8 cellular contexts compared by ENCODE assay signal in the genomic region with DNA sequence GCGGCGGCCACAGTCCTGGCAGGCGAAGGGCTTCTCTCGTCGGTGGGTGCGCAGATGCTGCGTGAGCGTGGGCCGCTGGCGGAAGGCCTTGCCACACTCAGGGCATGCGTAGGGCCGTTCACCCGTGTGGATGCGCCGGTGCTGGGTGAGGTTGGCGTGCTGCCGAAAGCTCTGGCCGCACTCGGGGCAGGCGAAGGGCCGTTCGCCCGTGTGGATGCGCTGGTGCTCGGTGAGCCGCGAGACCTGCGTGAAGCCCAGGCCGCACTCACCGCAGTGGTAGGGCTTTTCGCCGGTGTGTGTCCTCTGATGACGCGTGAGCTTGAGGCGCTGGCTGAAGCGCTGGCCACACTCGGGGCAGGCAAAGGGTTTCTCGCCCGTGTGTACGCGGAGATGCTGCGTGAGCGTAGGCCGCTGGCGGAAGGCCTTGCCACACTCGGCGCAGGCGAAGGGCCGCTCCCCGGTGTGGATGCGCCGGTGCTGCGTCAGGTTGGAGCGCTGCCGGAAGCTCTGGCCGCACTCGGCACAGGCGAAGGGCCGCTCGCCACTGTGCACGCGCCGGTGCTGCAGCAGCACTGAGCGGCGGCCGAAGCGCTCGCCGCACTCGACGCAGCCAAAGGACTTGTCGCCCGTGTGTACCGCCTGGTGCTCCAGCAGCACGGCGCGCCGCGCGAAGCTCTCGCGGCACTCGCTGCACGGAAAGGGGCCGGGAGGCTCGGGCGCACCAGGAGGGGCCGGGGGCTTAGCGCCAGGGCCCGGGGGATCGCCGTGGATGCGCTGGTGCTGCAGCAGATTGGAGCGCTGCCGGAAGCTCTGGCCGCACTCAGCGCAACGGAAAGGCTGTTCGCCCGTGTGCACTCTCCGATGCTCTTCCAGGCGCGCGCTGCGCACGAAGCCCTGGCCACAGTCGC. TPM values are rescaled to one million over a fixed set of nuclear protein-coding genes. Genes with fewer than 3 reads are reported as not detected.
A peak's percentile ranks its signal among the peaks of the same experiment; 100 is the strongest.
DNase-seq lines count a peak whose midpoint lies in the region; ATAC-seq and FAIRE-seq lines count a peak whose summit lies in the region.

No MANE protein-coding gene starts in this region.

- no peaks in the 10 kb centered on the region for H3K9me3 Mint-ChIP-seq in activated naive CD8-positive, alpha-beta T cell treated with anti-CD3 and anti-CD28 coated beads for 36 hours

- H3K9ac ChIP-seq in GM23248, result peak overlapping the region; percentile 65

- no peaks in the 10 kb centered on the region for H4K20me1 ChIP-seq in GM23248 (ENCODE audit: insufficient read depth)

- H3K27me3 ChIP-seq in GM23248 (replicated peaks; ENCODE audit: insufficient read depth) (no peaks in the 10 kb centered on the region), iPS DF 6.9 (ENCODE audit: control insufficient read depth, insufficient read depth, low read length) (no peaks in the 10 kb centered on the region)

- H3K4me3 Mint-ChIP-seq in activated naive CD8-positive, alpha-beta T cell treated with anti-CD3 and anti-CD28 coated beads for 36 hours, result peak overlapping the region; percentile 76

- H3K36me3 Mint-ChIP-seq in activated naive CD8-positive, alpha-beta T cell treated with anti-CD3 and anti-CD28 coated beads for 36 hours, result peaks cover 44% of the 10 kb centered on the region

- H3K4me1 ChIP-seq in GM23248 (ENCODE audit: insufficient read depth) (peaks cover 18% of the 10 kb centered on the region), iPS DF 6.9 (ENCODE audit: control insufficient read depth, insufficient read depth, low read length) (0 out of 2 replicates have a peak, but pooled peaks cover 2% of the 10 kb centered on the region)

- in situ Hi-C loops in GM23248 (cut with MboI), result no loop called here

- ATAC-seq in HG02763 (IDR thresholded peaks at IDR 0.05; ENCODE audit: unreplicated experiment), result no peak

- no peak for FAIRE-seq in HTR-8/SVneo (lab: Jason Lieb, UNC)

- H3K4me2 ChIP-seq in GM23248 (ENCODE audit: unreplicated experiment), result peak overlapping the region; percentile 75

- H3K4me1 Mint-ChIP-seq in activated naive CD8-positive, alpha-beta T cell treated with anti-CD3 and anti-CD28 coated beads for 36 hours, result peaks cover 36% of the 10 kb centered on the region

- H3K79me2 ChIP-seq in GM23248 (ENCODE audit: insufficient read depth), result peaks cover 7% of the 10 kb centered on the region

- H3K36me3 ChIP-seq in GM23248 (ENCODE audit: low read depth) (no peaks in the 10 kb centered on the region; the same call in 1 of the 2 replicates), iPS DF 6.9 (ENCODE audit: control insufficient read depth, insufficient read depth, low read length) (no peaks in the 10 kb centered on the region; the same call in 1 of the 2 replicates)

- H2AFZ ChIP-seq in GM23248, result peak overlapping the region; percentile 43; the same call in 1 of the 2 replicates

- no peaks in the 10 kb centered on the region for H3K9me2 ChIP-seq in GM23248 (ENCODE audit: insufficient read depth)

- peak overlapping the region; percentile 61 for H3K4me3 ChIP-seq in GM23248
- H3K4me3 ChIP-seq in iPS DF 6.9 (ENCODE audit: low read length), result peak overlapping the region; percentile 18; the same call in 1 of the 2 replicates

- peaks cover 34% of the 10 kb centered on the region for H3F3A ChIP-seq in GM23248 (ENCODE audit: insufficient read depth)

- H3K27ac Mint-ChIP-seq in activated naive CD8-positive, alpha-beta T cell treated with anti-CD3 and anti-CD28 coated beads for 36 hours, result peak overlapping the region; percentile 79

- WGBS in GM23248 (ENCODE audit: low coverage in 1 of 2, low lambda C conversion rate in 2 of 2, missing lambda C conversion rate in 2 of 2), 2 experiments, result 3 to 6% methylated on average over 61 to 73 of the region's 107 CpGs
- no CpG with 5 or more reads among the region's 107 CpGs for WGBS in iPS DF 6.9 (ENCODE audit: insufficient coverage, insufficient read length)

- 0 out of 2 replicates have a peak overlapping the region, but pooled peaks have one; percentile 2 for H3K27ac ChIP-seq in GM23248
- H3K27ac ChIP-seq in iPS DF 6.9 (ENCODE audit: low read length), result no peak overlapping the region

- no peaks in the 10 kb centered on the region for H3K27me3 Mint-ChIP-seq in activated naive CD8-positive, alpha-beta T cell treated with anti-CD3 and anti-CD28 coated beads for 36 hours

- DNase-seq in GM23248 (peak; percentile 74), iPS DF 6.9 (ENCODE audit: low read depth, low spot score) (no peak), cerebellar nuclear complex (lab: John Stamatoyannopoulos, UW) (no peak), HTR-8/SVneo (ENCODE audit: insufficient read length, low spot score) (no peak)
- peak; percentile 53 for DNase-seq in activated naive CD8-positive, alpha-beta T cell treated with anti-CD3 and anti-CD28 coated beads for 36 hours
- DNase-seq in stimulated activated CD4-positive, alpha-beta T cell treated with anti-CD3 and anti-CD28 coated beads, Interleukin-4, amount 100 ng/mL, for 24 hours, result peak; percentile 34
- DNase-seq in NK-92 treated with Interleukin-12 subunit alpha and Interleukin-12 subunit beta, amount 100 ng/mL, for 24 hours (lab: John Stamatoyannopoulos, UW), result no peak

- H3K9me3 ChIP-seq in GM23248 (ENCODE audit: low read depth) (no peaks in the 10 kb centered on the region), iPS DF 6.9 (ENCODE audit: control insufficient read depth, insufficient read depth, low read length) (no peaks in the 10 kb centered on the region)

RNA-seq across cellular contexts. Expression of a gene that starts 4.0 kb away (rescaled TPM):
- total RNA-seq in GM23248 (2014; rRNA removed; shearing (Covaris generic)), result 60.3 and 60.4 TPM in 2 replicates
- 8.7 and 13.9 TPM in 2 replicates for polyA plus RNA-seq in GM23248 (2016; fragmentation: Nextera tagmentation; extraction: Ambion mirVana)
- 100 to 1,000 TPM; 154 to 162 TPM for total RNA-seq in activated naive CD8-positive, alpha-beta T cell treated with anti-CD3 and anti-CD28 coated beads for 36 hours

RNA-seq across cellular contexts. Expression of a gene that starts 7.5 kb away (rescaled TPM):
- 88.6 and 89.2 TPM in 2 replicates for total RNA-seq in GM23248 (2014; rRNA removed; shearing (Covaris generic))
- 186 and 193 TPM in 2 replicates for polyA plus RNA-seq in GM23248 (2016; fragmentation: Nextera tagmentation; extraction: Ambion mirVana)
- 10 to 100 TPM; 76.9 to 79.2 TPM for total RNA-seq in activated naive CD8-positive, alpha-beta T cell treated with anti-CD3 and anti-CD28 coated beads for 36 hours

RNA-seq across cellular contexts. Expression of a gene that starts 10.8 kb away (rescaled TPM):
- total RNA-seq in GM23248 (2014; rRNA removed; shearing (Covaris generic)), result 20.8 and 32.1 TPM in 2 replicates
- polyA plus RNA-seq in GM23248 (2016; fragmentation: Nextera tagmentation; extraction: Ambion mirVana), result 6.7 and 9.0 TPM in 2 replicates
- 10 to 100 TPM in 1 of 2 experiments, 1 to 10 TPM in 1; 10.0 to 10.2 TPM for total RNA-seq in activated naive CD8-positive, alpha-beta T cell treated with anti-CD3 and anti-CD28 coated beads for 36 hours

RNA-seq across cellular contexts. Expression of a gene that starts 18.5 kb away (rescaled TPM):
- total RNA-seq in GM23248 (2014; rRNA removed; shearing (Covaris generic)), result 263 and 319 TPM in 2 replicates
- 61.5 and 62.0 TPM in 2 replicates for polyA plus RNA-seq in GM23248 (2016; fragmentation: Nextera tagmentation; extraction: Ambion mirVana)
- total RNA-seq in activated naive CD8-positive, alpha-beta T cell treated with anti-CD3 and anti-CD28 coated beads for 36 hours, result 100 to 1,000 TPM; 671 to 701 TPM

RNA-seq across cellular contexts. Expression of a gene that starts 42.8 kb away (rescaled TPM):
- total RNA-seq in GM23248 (2014; rRNA removed; shearing (Covaris generic)), result 5.9 and 9.0 TPM in 2 replicates
- 16.0 and 17.9 TPM in 2 replicates for polyA plus RNA-seq in GM23248 (2016; fragmentation: Nextera tagmentation; extraction: Ambion mirVana)
- total RNA-seq in activated naive CD8-positive, alpha-beta T cell treated with anti-CD3 and anti-CD28 coated beads for 36 hours, result 10 to 100 TPM; 11.1 to 11.8 TPM

Comparison
In these comparisons a context has a peak if more than half of its experiments do, and no peak if none do; other contexts are left out.
1. DNase-seq: peak in GM23248 (single experiment), activated naive CD8-positive, alpha-beta T cell treated with anti-CD3 and anti-CD28 coated beads for 36 hours (single experiment) and stimulated activated CD4-positive, alpha-beta T cell treated with anti-CD3 and anti-CD28 coated beads, Interleukin-4, amount 100 ng/mL, for 24 hours (single experiment); none in iPS DF 6.9 (single experiment), NK-92 treated with Interleukin-12 subunit alpha and Interleukin-12 subunit beta, amount 100 ng/mL, for 24 hours (single experiment), cerebellar nuclear complex (0 of 2) and HTR-8/SVneo (single experiment).